8 cellular contexts compared by ENCODE assay signal in the genomic region with DNA sequence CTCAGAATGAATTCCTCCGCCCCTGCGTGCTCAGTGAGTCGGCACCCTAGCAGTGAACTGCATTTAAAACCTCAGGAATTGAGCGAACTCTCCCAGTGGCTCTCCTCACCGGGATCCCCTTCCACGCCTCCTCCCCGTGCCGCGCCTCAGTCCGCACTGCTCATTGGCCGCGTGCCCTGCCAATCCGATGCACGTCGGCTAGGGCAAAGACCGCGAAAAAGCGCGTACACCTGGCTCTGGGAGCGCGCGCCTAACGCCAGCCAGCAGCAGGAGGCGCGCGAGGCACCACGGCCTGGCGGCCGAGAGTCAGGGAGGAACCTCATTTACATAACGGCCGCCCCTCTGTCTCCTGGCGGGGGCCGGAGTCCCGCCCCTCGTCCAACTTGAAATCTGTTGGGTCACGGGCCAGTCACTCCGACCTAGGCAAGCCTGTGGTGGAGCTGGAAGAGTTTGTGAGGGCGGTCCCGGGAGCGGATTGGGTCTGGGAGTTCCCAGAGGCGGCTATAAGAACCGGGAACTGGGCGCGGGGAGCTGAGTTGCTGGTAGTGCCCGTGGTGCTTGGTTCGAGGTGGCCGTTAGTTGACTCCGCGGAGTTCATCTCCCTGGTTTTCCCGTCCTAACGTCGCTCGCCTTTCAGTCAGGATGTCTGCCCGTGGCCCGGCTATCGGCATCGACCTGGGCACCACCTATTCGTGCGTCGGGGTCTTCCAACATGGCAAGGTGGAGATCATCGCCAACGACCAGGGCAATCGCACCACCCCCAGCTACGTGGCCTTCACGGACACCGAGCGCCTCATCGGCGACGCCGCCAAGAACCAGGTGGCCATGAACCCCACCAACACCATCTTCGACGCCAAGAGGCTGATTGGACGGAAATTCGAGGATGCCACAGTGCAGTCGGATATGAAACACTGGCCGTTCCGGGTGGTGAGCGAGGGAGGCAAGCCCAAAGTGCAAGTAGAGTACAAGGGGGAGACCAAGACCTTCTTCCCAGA. TPM values are rescaled to one million over a fixed set of nuclear protein-coding genes. Genes with fewer than 3 reads are reported as not detected.
DNase-seq lines count a peak whose midpoint lies in the region; ATAC-seq and TF ChIP-seq lines count a peak whose summit lies in the region.

Gene HSPA2 (plus strand): TSS at position 534 of the 995 bp plus-strand sequence. CDS start 109 bp downstream, at position 643.

- H3K9me3 ChIP-seq in KOPT-K1 (ENCODE audit: insufficient read depth, low read length, poor library complexity, severe bottlenecking) (peaks cover 18% of the 10 kb centered on the region), SJCRH30 (replicated peaks) (no peaks in the 10 kb centered on the region), suprapubic skin (no peaks in the 10 kb centered on the region)

- DNase-seq in DMS53 (lab: John Stamatoyannopoulos, UW) = peak; percentile 100
- peak; percentile 90 for DNase-seq in SJCRH30
- DNase-seq in activated naive CD4-positive, alpha-beta T cell treated with anti-CD3 and anti-CD28 coated beads, Interleukin-2, amount 50 U/mL, for 16 hours = peak; percentile 96
- peak; percentile 100 for DNase-seq in globus pallidus (ENCODE audit: low spot score)
- DNase-seq in nucleus accumbens (lab: John Stamatoyannopoulos, UW) = peak; percentile 90 to 100 (median 99)
- peak; percentile 99 to 100 for DNase-seq in suprapubic skin (ENCODE audit: low spot score in 2 of 2)

- peak; percentile 93 for ATAC-seq in GM21723 (IDR thresholded peaks at IDR 0.05; ENCODE audit: unreplicated experiment)

- peak within 1 kb of the TSS; percentile 62 for H3K4me3 ChIP-seq in SJCRH30
- peak within 1 kb of the TSS; percentile 68 for H3K4me3 ChIP-seq in suprapubic skin

- 4% methylated on average over 36 of the region's 79 CpGs for WGBS in suprapubic skin

- peak; percentile 60 to 91 for TF ChIP-seq CTCF in suprapubic skin (IDR thresholded peaks at IDR 0.05)

- H3K27me3 ChIP-seq in SJCRH30 (no peaks in the 10 kb centered on the region), suprapubic skin (peaks cover 6% of the 10 kb centered on the region)

- peak; percentile 90 to 96 for TF ChIP-seq POLR2A in suprapubic skin (IDR thresholded peaks at IDR 0.05)

- no peak for TF ChIP-seq EP300 in suprapubic skin (IDR thresholded peaks at IDR 0.05)

- H3K27ac ChIP-seq in KOPT-K1 (ENCODE audit: low read depth, low read length, poor library complexity, severe bottlenecking) (peak within 1 kb of the TSS; percentile 57), SJCRH30 (peak within 1 kb of the TSS; percentile 70), suprapubic skin (peak within 1 kb of the TSS; percentile 89)

- no peaks in the 10 kb centered on the region for H3K4me1 ChIP-seq in SJCRH30
- H3K4me1 ChIP-seq in suprapubic skin = peaks cover 47% of the 10 kb centered on the region

- H3K36me3 ChIP-seq in KOPT-K1 (ENCODE audit: insufficient read depth, low read length) (no peaks in the 10 kb centered on the region), SJCRH30 (no peaks in the 10 kb centered on the region), suprapubic skin (no peaks in the 10 kb centered on the region)

RNA-seq across cellular contexts. Expression of gene HSPA2, which starts in this region (rescaled TPM):
- total RNA-seq in SJCRH30 (2014; rRNA removed; shearing (Covaris generic)) = 1.8 and 1.9 TPM in 2 replicates
- 10 to 100 TPM; 70.8 to 98.0 (median 91.6) TPM for total RNA-seq in suprapubic skin

Comparison
In these comparisons a context has a peak if more than half of its experiments do, and no peak if none do; other contexts are left out.
1. Peak in every context shown above with its lines: DNase-seq, ATAC-seq, H3K4me3 ChIP-seq and H3K27ac ChIP-seq.
2. RNA of gene HSPA2 (total RNA-seq): 70.8 to 98.0 TPM in suprapubic skin; 1.8 to 1.9 TPM in SJCRH30; every median in the first group is over 10 times any median in the second.